Comparison of ENCODE assay signal across 3 cellular contexts in genomic region chr7:81209059-81209458, GRCh38.
TF ChIP-seq lines count a peak whose summit lies in the region.

No MANE protein-coding gene starts in this region.

TF ChIP-seq in A549, 52 proteins besides CTCF, POLR2A, EP300 and RAD21 (continued from another document):
- TF ChIP-seq MAZ (IDR thresholded peaks at IDR 0.05; ENCODE audit: borderline replicate concordance, low read depth, low read length), result no peak
- TF ChIP-seq EHF (CRISPR knock-in tag; IDR thresholded peaks at IDR 0.05), result no peak
- TF ChIP-seq JUN (IDR thresholded peaks at IDR 0.05), result no peak
- TF ChIP-seq FOSB (CRISPR knock-in tag; IDR thresholded peaks at IDR 0.05), result no peak
- TF ChIP-seq, protein P1, sequence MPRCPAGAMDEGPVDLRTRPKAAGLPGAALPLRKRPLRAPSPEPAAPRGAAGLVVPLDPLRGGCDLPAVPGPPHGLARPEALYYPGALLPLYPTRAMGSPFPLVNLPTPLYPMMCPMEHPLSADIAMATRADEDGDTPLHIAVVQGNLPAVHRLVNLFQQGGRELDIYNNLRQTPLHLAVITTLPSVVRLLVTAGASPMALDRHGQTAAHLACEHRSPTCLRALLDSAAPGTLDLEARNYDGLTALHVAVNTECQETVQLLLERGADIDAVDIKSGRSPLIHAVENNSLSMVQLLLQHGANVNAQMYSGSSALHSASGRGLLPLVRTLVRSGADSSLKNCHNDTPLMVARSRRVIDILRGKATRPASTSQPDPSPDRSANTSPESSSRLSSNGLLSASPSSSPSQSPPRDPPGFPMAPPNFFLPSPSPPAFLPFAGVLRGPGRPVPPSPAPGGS (IDR thresholded peaks at IDR 0.05), result no peak
- TF ChIP-seq NR3C1 (IDR thresholded peaks at IDR 0.05), result no peak
- TF ChIP-seq ZFP36 (IDR thresholded peaks at IDR 0.05; ENCODE audit: borderline replicate concordance, partially characterized antibody), result no peak
- no peak for TF ChIP-seq FOSL2 (IDR thresholded peaks at IDR 0.05)
- TF ChIP-seq FOSL2 (CRISPR knock-in tag; IDR thresholded peaks at IDR 0.05), result no peak
- no peak for TF ChIP-seq TFCP2L1 (CRISPR knock-in tag; IDR thresholded peaks at IDR 0.05)

TF ChIP-seq in K562, 482 proteins besides CTCF, POLR2A, EP300 and RAD21 (continued from another document and continues in another):
- TF ChIP-seq, protein P2, sequence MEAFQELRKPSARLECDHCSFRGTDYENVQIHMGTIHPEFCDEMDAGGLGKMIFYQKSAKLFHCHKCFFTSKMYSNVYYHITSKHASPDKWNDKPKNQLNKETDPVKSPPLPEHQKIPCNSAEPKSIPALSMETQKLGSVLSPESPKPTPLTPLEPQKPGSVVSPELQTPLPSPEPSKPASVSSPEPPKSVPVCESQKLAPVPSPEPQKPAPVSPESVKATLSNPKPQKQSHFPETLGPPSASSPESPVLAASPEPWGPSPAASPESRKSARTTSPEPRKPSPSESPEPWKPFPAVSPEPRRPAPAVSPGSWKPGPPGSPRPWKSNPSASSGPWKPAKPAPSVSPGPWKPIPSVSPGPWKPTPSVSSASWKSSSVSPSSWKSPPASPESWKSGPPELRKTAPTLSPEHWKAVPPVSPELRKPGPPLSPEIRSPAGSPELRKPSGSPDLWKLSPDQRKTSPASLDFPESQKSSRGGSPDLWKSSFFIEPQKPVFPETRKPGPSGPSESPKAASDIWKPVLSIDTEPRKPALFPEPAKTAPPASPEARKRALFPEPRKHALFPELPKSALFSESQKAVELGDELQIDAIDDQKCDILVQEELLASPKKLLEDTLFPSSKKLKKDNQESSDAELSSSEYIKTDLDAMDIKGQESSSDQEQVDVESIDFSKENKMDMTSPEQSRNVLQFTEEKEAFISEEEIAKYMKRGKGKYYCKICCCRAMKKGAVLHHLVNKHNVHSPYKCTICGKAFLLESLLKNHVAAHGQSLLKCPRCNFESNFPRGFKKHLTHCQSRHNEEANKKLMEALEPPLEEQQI (IDR thresholded peaks at IDR 0.05), result peak; percentile 41; the same call in 1 of the 2 replicates
- TF ChIP-seq CREB3L1 (IDR thresholded peaks at IDR 0.05; ENCODE audit: borderline replicate concordance, low read depth), result no peak
- TF ChIP-seq MBD2 (IDR thresholded peaks at IDR 0.05; ENCODE audit: borderline replicate concordance, low read depth), result 0 out of 2 replicates have a peak, but pooled peaks have one; percentile 18
- peak; percentile 54; the same call in 1 of the 2 replicates for TF ChIP-seq ATF3 (IDR thresholded peaks at IDR 0.05)
- no peak for TF ChIP-seq ATF3 (CRISPR knock-in tag; conservative IDR thresholded peaks at IDR 0.05)
- peak; percentile 76 for TF ChIP-seq CBFA2T2 (conservative IDR thresholded peaks at IDR 0.05)
- no peak for TF ChIP-seq HNRNPLL (IDR thresholded peaks at IDR 0.05; ENCODE audit: low read depth, low read length, poor library complexity, severe bottlenecking)
- TF ChIP-seq E2F8 (IDR thresholded peaks at IDR 0.05; ENCODE audit: low read depth, partially characterized antibody), result no peak
- TF ChIP-seq C11orf30 (IDR thresholded peaks at IDR 0.05; ENCODE audit: low read depth), result peak; percentile 85
- TF ChIP-seq ATF1 (CRISPR knock-in tag; IDR thresholded peaks at IDR 0.05), result no peak
- peak; percentile 38; the same call in 1 of the 2 replicates for TF ChIP-seq ATF1 (tag; IDR thresholded peaks at IDR 0.05)
- peak; percentile 97 for TF ChIP-seq SOX6 (IDR thresholded peaks at IDR 0.05)
- TF ChIP-seq CEBPB (tag; IDR thresholded peaks at IDR 0.05), result peak; percentile 75
- TF ChIP-seq HMG20A (CRISPR knock-in tag; conservative IDR thresholded peaks at IDR 0.05), result no peak
- TF ChIP-seq RCOR1 (IDR thresholded peaks at IDR 0.05; ENCODE audit: borderline replicate concordance in 1 of 2, low read depth in 2 of 2, low read length in 2 of 2), result peak in 1 of 2 experiments; percentile 70; a peak in 2 of 4 replicates
- peak; percentile 42; the same call in 1 of the 2 replicates for TF ChIP-seq ETV1 (tag; conservative IDR thresholded peaks at IDR 0.05; ENCODE audit: low read depth)
- no peak for TF ChIP-seq GATAD2B (IDR thresholded peaks at IDR 0.05; ENCODE audit: borderline replicate concordance)
- no peak for TF ChIP-seq ZNF274 (IDR thresholded peaks at IDR 0.05; ENCODE audit: borderline replicate concordance, low read depth, low read length)
- peak; percentile 44; the same call in 1 of the 2 replicates for TF ChIP-seq MAFF (IDR thresholded peaks at IDR 0.05; ENCODE audit: low read length)
- TF ChIP-seq ZBED1 (IDR thresholded peaks at IDR 0.05), result no peak

TF ChIP-seq in HepG2, 621 proteins besides CTCF, POLR2A, EP300 and RAD21 (continued from another document):
- TF ChIP-seq, protein P3, sequence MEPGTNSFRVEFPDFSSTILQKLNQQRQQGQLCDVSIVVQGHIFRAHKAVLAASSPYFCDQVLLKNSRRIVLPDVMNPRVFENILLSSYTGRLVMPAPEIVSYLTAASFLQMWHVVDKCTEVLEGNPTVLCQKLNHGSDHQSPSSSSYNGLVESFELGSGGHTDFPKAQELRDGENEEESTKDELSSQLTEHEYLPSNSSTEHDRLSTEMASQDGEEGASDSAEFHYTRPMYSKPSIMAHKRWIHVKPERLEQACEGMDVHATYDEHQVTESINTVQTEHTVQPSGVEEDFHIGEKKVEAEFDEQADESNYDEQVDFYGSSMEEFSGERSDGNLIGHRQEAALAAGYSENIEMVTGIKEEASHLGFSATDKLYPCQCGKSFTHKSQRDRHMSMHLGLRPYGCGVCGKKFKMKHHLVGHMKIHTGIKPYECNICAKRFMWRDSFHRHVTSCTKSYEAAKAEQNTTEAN (CRISPR knock-in tag; conservative IDR thresholded peaks at IDR 0.05), result no peak
- no peak for TF ChIP-seq SSRP1 (CRISPR knock-in tag; IDR thresholded peaks at IDR 0.05)
TF ChIP-seq in HepG2: peak in this region for 0.
